Comparison of ENCODE assay signal across 2 cellular contexts in genomic region chr5:25754895-25755294, GRCh38.
TF ChIP-seq lines count a peak whose summit lies in the region.

No MANE protein-coding gene starts in this region.

TF ChIP-seq in HCT116, 20 proteins besides CTCF, POLR2A, EP300 and RAD21 (continued from another document):
- TF ChIP-seq REST (IDR thresholded peaks at IDR 0.05; ENCODE audit: low read depth) = no peak
- TF ChIP-seq, protein P1, sequence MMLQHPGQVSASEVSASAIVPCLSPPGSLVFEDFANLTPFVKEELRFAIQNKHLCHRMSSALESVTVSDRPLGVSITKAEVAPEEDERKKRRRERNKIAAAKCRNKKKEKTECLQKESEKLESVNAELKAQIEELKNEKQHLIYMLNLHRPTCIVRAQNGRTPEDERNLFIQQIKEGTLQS (IDR thresholded peaks at IDR 0.05) = no peak
- no peak for TF ChIP-seq SRF (IDR thresholded peaks at IDR 0.05; ENCODE audit: low read depth)
- TF ChIP-seq EGR1 (IDR thresholded peaks at IDR 0.05; ENCODE audit: low read depth) = no peak
- no peak for TF ChIP-seq YY1 (IDR thresholded peaks at IDR 0.05; ENCODE audit: extremely low read depth, insufficient replicate concordance, low read depth, low read length)
- TF ChIP-seq EZH2 (IDR thresholded peaks at IDR 0.05) = no peak

TF ChIP-seq in SK-N-SH, 30 proteins besides CTCF, POLR2A, EP300 and RAD21 (continued from another document):
- TF ChIP-seq REST (IDR thresholded peaks at IDR 0.05; ENCODE audit: low read depth, low read length) = no peak
- TF ChIP-seq CHD2 (IDR thresholded peaks at IDR 0.05; ENCODE audit: low read length, partially characterized antibody) = no peak
TF ChIP-seq in SK-N-SH: peak in this region for 0.
